8 cellular contexts compared by ENCODE assay signal in genomic region chr1:16017461-16018303, GRCh38. TPM values are rescaled to one million over a fixed set of nuclear protein-coding genes. Genes with fewer than 3 reads are reported as not detected.
DNase-seq lines count a peak whose midpoint lies in the region; FAIRE-seq and TF ChIP-seq lines count a peak whose summit lies in the region.

HSPB7 (minus strand) TSS chr1:16018043; CDS start chr1:16017963, 80 bp downstream.

- DNase-seq in EH (ENCODE audit: low read depth) (peak; percentile 96), T1000 (lab: John Stamatoyannopoulos, UW) (peak; percentile 21), cardiac septum (ENCODE audit: low spot score) (peak; percentile 95), prostate gland (ENCODE audit: low spot score) (peak; percentile 36), SIG-M5 treated with dmso at 0.1 percent for 504 hours (lab: John Stamatoyannopoulos, UW; ENCODE audit: unreplicated experiment) (no peak), H54 (ENCODE audit: insufficient read length, low spot score) (no peak), NCI-H446 (lab: John Stamatoyannopoulos, UW) (no peak)
- no peak for DNase-seq in activated CD4-positive, CD25-positive, alpha-beta regulatory T cell (lab: John Stamatoyannopoulos, UW)

- TF ChIP-seq CTCF in prostate gland (IDR thresholded peaks at IDR 0.05): peak in 1 of 4 experiments; percentile 5

- H3K36me3 ChIP-seq in prostate gland: no peaks in the 10 kb centered on the region

- TF ChIP-seq POLR2A in prostate gland (IDR thresholded peaks at IDR 0.05) (no peak), H54 (IDR thresholded peaks at IDR 0.05; ENCODE audit: low read depth, low read length) (no peak)

- H3K27me3 ChIP-seq in prostate gland (replicated peaks; ENCODE audit: insufficient read depth): no peaks in the 10 kb centered on the region

- H3K4me1 ChIP-seq in prostate gland (replicated peaks): peaks cover 7% of the 10 kb centered on the region

- H3K27ac ChIP-seq in prostate gland: peak within 1 kb of the TSS; percentile 78 to 84

- 28% methylated on average over 36 of the region's 37 CpGs for WGBS in prostate gland

- H3K4me3 ChIP-seq in prostate gland: peak within 1 kb of the TSS in 1 of 2 donors; percentile 3

- no peaks in the 10 kb centered on the region for H3K9me3 ChIP-seq in prostate gland

- intact Hi-C loops in cardiac septum (cut with DNase I): loop anchor here (5.0 kb wide), 1 partner anchor 130 kb away; no protein-coding TSS in a partner anchor
- intact Hi-C loops in prostate gland (cut with DNase I): no loop called here

- FAIRE-seq in H54 (lab: Jason Lieb, UNC): no peak

RNA-seq across cellular contexts. Expression of gene HSPB7, which starts in this region (rescaled TPM):
- total RNA-seq in cardiac septum (3,889 TPM), prostate gland (10 to 100 TPM; 11.4 to 20.4 TPM)

Comparison
In these comparisons a context has a peak if more than half of its experiments do, and no peak if none do; other contexts are left out.
1. RNA of gene HSPB7 (total RNA-seq): 3,889 TPM in cardiac septum (single experiment); 11.4 to 20.4 TPM in prostate gland; every median in the first group is over 100 times any median in the second.
2. DNase-seq: peak in EH (single experiment), T1000 (single experiment), cardiac septum (single experiment) and prostate gland (single experiment); none in SIG-M5 treated with dmso at 0.1 percent for 504 hours (single experiment), activated CD4-positive, CD25-positive, alpha-beta regulatory T cell (0 of 4), H54 (single experiment) and NCI-H446 (0 of 2).